ENCODE assay signal across 19 cellular contexts in the genomic region with DNA sequence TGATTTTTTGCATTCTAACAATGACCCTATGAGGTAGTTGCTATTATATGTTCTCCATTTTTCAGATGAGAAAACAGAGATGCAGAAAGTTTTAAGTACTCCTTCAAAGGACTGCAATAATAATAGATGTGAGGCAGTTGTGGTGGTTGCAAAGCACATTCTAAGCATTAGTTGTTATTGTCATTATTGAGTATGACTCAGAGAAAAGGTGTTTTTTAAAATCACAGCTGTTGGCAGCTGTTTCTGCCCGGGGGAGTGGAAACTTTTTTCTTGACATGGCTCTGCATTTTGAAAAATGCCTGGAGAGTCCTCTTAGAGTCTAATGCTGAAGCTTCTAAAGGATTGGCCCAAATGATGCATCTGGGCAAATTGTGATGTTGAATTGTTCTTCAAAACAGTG.
DNase-seq lines count a peak whose midpoint lies in the region; ATAC-seq and TF ChIP-seq lines count a peak whose summit lies in the region.
"Had no signal": no experiment of that assay in that cellular context is flagged by ENCODE, and none has a peak within 500 bp of the region (broad histone marks: within the 10 kb centered on the region; RNA-seq: fewer than 3 reads in every experiment).

No MANE protein-coding gene starts in this region.

- no peak for DNase-seq in GM23338 (ENCODE audit: low spot score)
- peak; percentile 12 to 25 for DNase-seq in SJCRH30
- peak; percentile 65 for DNase-seq in myocyte (ENCODE audit: low read depth)
- no peak for DNase-seq in thoracic aorta (ENCODE audit: low spot score)
- no peak for DNase-seq in NCI-H187 (lab: John Stamatoyannopoulos, UW)
- no peak for DNase-seq in prostate gland (ENCODE audit: low spot score)
- DNase-seq: AML-193; Caco-2; CD4-positive, alpha-beta T cell; DMS153; DMS79 treated with DMSO at 0.1 percent for 48 hours; GF-D8; GOT3; H9; KBM-7 had no signal

- peaks cover 5% of the 10 kb centered on the region; the same call in 1 of the 2 replicates for H3K9me2 ChIP-seq in GM23338 (ENCODE audit: insufficient read depth)

- H3K27me3 ChIP-seq in GM23338 (ENCODE audit: insufficient read depth), result no peaks in the 10 kb centered on the region
- no peaks in the 10 kb centered on the region for H3K27me3 ChIP-seq in SJCRH30
- H3K27me3 ChIP-seq in thoracic aorta (replicated peaks; ENCODE audit: insufficient read depth), result no peaks in the 10 kb centered on the region
- H3K27me3 ChIP-seq in prostate gland (replicated peaks; ENCODE audit: insufficient read depth), result no peaks in the 10 kb centered on the region

- no peaks in the 10 kb centered on the region for H3K36me3 ChIP-seq in GM23338 (ENCODE audit: insufficient read depth)
- H3K36me3 ChIP-seq in SJCRH30, result no peaks in the 10 kb centered on the region
- no peaks in the 10 kb centered on the region for H3K36me3 ChIP-seq in thoracic aorta
- H3K36me3 ChIP-seq in prostate gland, result no peaks in the 10 kb centered on the region

- intact Hi-C loops in prostate gland (cut with DNase I), result no loop called here

- H3K9me3 ChIP-seq in SJCRH30 (replicated peaks), result no peaks in the 10 kb centered on the region
- no peaks in the 10 kb centered on the region for H3K9me3 ChIP-seq in thoracic aorta
- H3K9me3 ChIP-seq in prostate gland, result no peaks in the 10 kb centered on the region

- H3K27ac ChIP-seq in GM23338 (ENCODE audit: low read depth) (no peak overlapping the region), SJCRH30 (no peak overlapping the region), thoracic aorta (peak overlapping the region; percentile 22 to 44), prostate gland (no peak overlapping the region)
- H3K27ac ChIP-seq: C4-2B, HL-60 had no signal

- H3K4me2 ChIP-seq in GM23338, result no peak overlapping the region

- peaks cover 12% of the 10 kb centered on the region; the same call in 2 of the 3 replicates for H3K9me3 Mint-ChIP-seq in GM23338

- H3K4me1 Mint-ChIP-seq in GM23338, result peaks cover 8% of the 10 kb centered on the region; the same call in 2 of the 3 replicates
- H3K4me1 Mint-ChIP-seq: IgD-negative memory B cell had no signal

- no peak overlapping the region for H3K27ac Mint-ChIP-seq in GM23338
- H3K27ac Mint-ChIP-seq: CD4-positive, alpha-beta T cell; H9; IgD-negative memory B cell had no signal

- H3K27me3 Mint-ChIP-seq in GM23338 (ENCODE audit: insufficient read depth, low read depth, poor library complexity), result peaks cover 3% of the 10 kb centered on the region
- H3K27me3 Mint-ChIP-seq: IgD-negative memory B cell had no signal

- TF ChIP-seq CTCF in GM23338 (conservative IDR thresholded peaks at IDR 0.05; ENCODE audit: low read depth in 2 of 2) (no peak), thoracic aorta (IDR thresholded peaks at IDR 0.05) (no peak), prostate gland (IDR thresholded peaks at IDR 0.05) (no peak)

- H3K4me3 ChIP-seq in GM23338 (no peak overlapping the region), SJCRH30 (no peak overlapping the region), thoracic aorta (no peak overlapping the region), prostate gland (no peak overlapping the region)

- H3K4me1 ChIP-seq in GM23338 (ENCODE audit: insufficient read depth), result no peaks in the 10 kb centered on the region
- peaks cover 8% of the 10 kb centered on the region; the same call in 1 of the 2 replicates for H3K4me1 ChIP-seq in SJCRH30
- H3K4me1 ChIP-seq in thoracic aorta (ENCODE audit: control insufficient read depth in 1 of 2, low read depth in 2 of 2), result peaks cover 19 to 62% of the 10 kb centered on the region in 2 donors
- no peaks in the 10 kb centered on the region for H3K4me1 ChIP-seq in prostate gland (replicated peaks)
- H3K4me1 ChIP-seq: Caco-2 had no signal

- no peak overlapping the region for H3K4me3 Mint-ChIP-seq in GM23338
- H3K4me3 Mint-ChIP-seq: CD4-positive, alpha-beta T cell; H9; IgD-negative memory B cell had no signal

- WGBS in prostate gland, result 35% methylated on average over 1 of the region's 1 CpG

- H3F3A ChIP-seq in GM23338 (replicated peaks; ENCODE audit: low read depth), result no peaks in the 10 kb centered on the region

- H3K79me2 ChIP-seq in GM23338 (replicated peaks; ENCODE audit: insufficient read depth), result no peaks in the 10 kb centered on the region

- H4K20me1 ChIP-seq in GM23338 (replicated peaks; ENCODE audit: insufficient read depth), result no peaks in the 10 kb centered on the region

- peak overlapping the region; percentile 38; the same call in 1 of the 2 replicates for H2AFZ ChIP-seq in GM23338

- ATAC-seq in GM23338 (no peak), thoracic aorta (ENCODE audit: insufficient number of reproducible peaks, low FRiP score, low read depth) (no peak), HG02970 (IDR thresholded peaks at IDR 0.05; ENCODE audit: low FRiP score, unreplicated experiment) (no peak)

- no peak for TF ChIP-seq POLR2A in prostate gland (IDR thresholded peaks at IDR 0.05)

- H3K36me3 Mint-ChIP-seq in GM23338 (ENCODE audit: low read depth), result peaks cover 3% of the 10 kb centered on the region; the same call in 1 of the 3 replicates

TF ChIP-seq in GM23338, 12 proteins besides CTCF, POLR2A, EP300 and RAD21:
- TF ChIP-seq ZNF114 (CRISPR knock-in tag; IDR thresholded peaks at IDR 0.05), result no peak
- TF ChIP-seq POLR2AphosphoS5 (IDR thresholded peaks at IDR 0.05; ENCODE audit: low read depth), result no peak
- no peak for TF ChIP-seq EZH2phosphoT487 (IDR thresholded peaks at IDR 0.05; ENCODE audit: unreplicated experiment)
- no peak for TF ChIP-seq EZH2 (IDR thresholded peaks at IDR 0.05; ENCODE audit: low read depth, unreplicated experiment)
- TF ChIP-seq NANOG (IDR thresholded peaks at IDR 0.05; ENCODE audit: borderline replicate concordance), result no peak

Comparison
In these comparisons a context has a peak if more than half of its experiments do, and no peak if none do; other contexts are left out.
1. DNase-seq: peak in SJCRH30 (2 of 2) and myocyte (single experiment); none in GM23338 (single experiment), thoracic aorta (single experiment), NCI-H187 (0 of 2) and prostate gland (single experiment).
2. H3K27ac ChIP-seq: peak in thoracic aorta (2 of 2); none in GM23338 (single experiment), SJCRH30 (single experiment) and prostate gland (0 of 2).